In genomic region chr2:26032586-26033269, GRCh38 we compare ENCODE assay signal across 8 cellular contexts. TPM values are rescaled to one million over a fixed set of nuclear protein-coding genes. Genes with fewer than 3 reads are reported as not detected.
A peak's percentile ranks its signal among the peaks of the same experiment; 100 is the strongest.
DNase-seq lines count a peak whose midpoint lies in the region; ATAC-seq, FAIRE-seq and TF ChIP-seq lines count a peak whose summit lies in the region.
"Not testable (repeated sequence)": the region's sequence is repeated elsewhere in the genome, so short reads cannot be mapped to it uniquely, and the experiment has no call there.

No MANE protein-coding gene starts in this region.

- peaks cover 35% of the 10 kb centered on the region for H3K36me3 Mint-ChIP-seq in activated T-cell treated with anti-CD3 and anti-CD28 coated beads, Interleukin-2, amount 50 U/mL, for 24 hours (ENCODE audit: low read depth)
- H3K36me3 Mint-ChIP-seq in effector memory CD8-positive, alpha-beta T cell (ENCODE audit: insufficient read depth), result peaks cover 34% of the 10 kb centered on the region

- H3K4me1 ChIP-seq in MM.1S (ENCODE audit: low read length); kidney (ENCODE audit: control insufficient read depth in 1 of 2, insufficient read depth in 1 of 2, low read depth in 1 of 2, low read length in 2 of 2); parathyroid adenoma: not testable (repeated sequence)
- H3K4me1 ChIP-seq in vagina, result peaks cover 32% of the 10 kb centered on the region

- peak; percentile 8 for ATAC-seq in HG02588 (IDR thresholded peaks at IDR 0.05; ENCODE audit: unreplicated experiment)
- ATAC-seq in effector memory CD8-positive, alpha-beta T cell (replicated peaks), result not testable (repeated sequence)

- not testable (repeated sequence) for H3K36me3 ChIP-seq in MM.1S (replicated peaks; ENCODE audit: insufficient read depth, low read length); kidney (ENCODE audit: control insufficient read depth in 1 of 2, insufficient read depth in 2 of 2, low read length in 2 of 2); parathyroid adenoma (ENCODE audit: control insufficient read depth, insufficient read depth, low read length); vagina

- not testable (repeated sequence) for H3K27me3 Mint-ChIP-seq in activated T-cell treated with anti-CD3 and anti-CD28 coated beads, Interleukin-2, amount 50 U/mL, for 24 hours; effector memory CD8-positive, alpha-beta T cell

- H3K27ac ChIP-seq in MM.1S (ENCODE audit: low read length), result peak overlapping the region; percentile 94
- H3K27ac ChIP-seq in kidney (ENCODE audit: low read depth in 2 of 2, low read length in 2 of 2), result peak overlapping the region; percentile 89 to 96
- peak overlapping the region; percentile 96 for H3K27ac ChIP-seq in parathyroid adenoma
- peak overlapping the region; percentile 95 for H3K27ac ChIP-seq in vagina

- not testable (repeated sequence) for FAIRE-seq in kidney (lab: Jason Lieb, UNC)

- H3K9me3 Mint-ChIP-seq in activated T-cell treated with anti-CD3 and anti-CD28 coated beads, Interleukin-2, amount 50 U/mL, for 24 hours; effector memory CD8-positive, alpha-beta T cell: not testable (repeated sequence)

- not testable (repeated sequence) for TF ChIP-seq CTCF in MM.1S (IDR thresholded peaks at IDR 0.05; ENCODE audit: low read length); kidney (IDR thresholded peaks at IDR 0.05; ENCODE audit: borderline replicate concordance, extremely low read depth, insufficient read depth); parathyroid adenoma (IDR thresholded peaks at IDR 0.05); vagina (IDR thresholded peaks at IDR 0.05)

- peaks cover 28% of the 10 kb centered on the region for H3K4me1 Mint-ChIP-seq in activated T-cell treated with anti-CD3 and anti-CD28 coated beads, Interleukin-2, amount 50 U/mL, for 24 hours (ENCODE audit: low read depth)
- peaks cover 25 to 32% of the 10 kb centered on the region in 2 donors for H3K4me1 Mint-ChIP-seq in effector memory CD8-positive, alpha-beta T cell (ENCODE audit: low read depth in 2 of 2)

- peak overlapping the region; percentile 97 for H2AFZ ChIP-seq in MM.1S (ENCODE audit: low read length)
- H2AFZ ChIP-seq in parathyroid adenoma, result peak overlapping the region; percentile 97

- not testable (repeated sequence) for H3K27me3 ChIP-seq in MM.1S (replicated peaks; ENCODE audit: insufficient read depth, low read length); parathyroid adenoma (ENCODE audit: control insufficient read depth, insufficient read depth, low read length); vagina

- peak overlapping the region; percentile 96 for H3K27ac Mint-ChIP-seq in activated T-cell treated with anti-CD3 and anti-CD28 coated beads, Interleukin-2, amount 50 U/mL, for 24 hours
- H3K27ac Mint-ChIP-seq in effector memory CD8-positive, alpha-beta T cell, result peak overlapping the region; percentile 93 to 95

- not testable (repeated sequence) for H3F3A ChIP-seq in MM.1S (ENCODE audit: insufficient read depth, low read length)

- H4K20me1 ChIP-seq in MM.1S (ENCODE audit: insufficient read depth, low read length), result not testable (repeated sequence)

- H3K4me2 ChIP-seq in MM.1S (ENCODE audit: low read depth, low read length) (peak overlapping the region; percentile 100), parathyroid adenoma (ENCODE audit: low read length) (peak overlapping the region; percentile 100)

- intact Hi-C loops in kidney (cut with DNase I); vagina (cut with DNase I): not testable (repeated sequence)

- H3K4me3 Mint-ChIP-seq in activated T-cell treated with anti-CD3 and anti-CD28 coated beads, Interleukin-2, amount 50 U/mL, for 24 hours, result peak overlapping the region; percentile 96
- H3K4me3 Mint-ChIP-seq in effector memory CD8-positive, alpha-beta T cell, result peak overlapping the region; percentile 88 to 95

- H3K79me2 ChIP-seq in MM.1S (ENCODE audit: low read length) (peaks cover 38% of the 10 kb centered on the region), parathyroid adenoma (peaks cover 30% of the 10 kb centered on the region)

- H3K9me3 ChIP-seq in MM.1S (replicated peaks; ENCODE audit: insufficient read depth, low read length); kidney (ENCODE audit: control insufficient read depth in 1 of 2, low read length in 2 of 2); parathyroid adenoma (ENCODE audit: control insufficient read depth, low read length); vagina: not testable (repeated sequence)

- peak overlapping the region; percentile 87 for H3K9ac ChIP-seq in MM.1S (ENCODE audit: low read length)
- peak overlapping the region; percentile 81 to 97 for H3K9ac ChIP-seq in kidney (ENCODE audit: low read length in 2 of 2)
- H3K9ac ChIP-seq in parathyroid adenoma, result not testable (repeated sequence)

- not testable (repeated sequence) for H3K9me2 ChIP-seq in MM.1S (replicated peaks; ENCODE audit: insufficient read depth, low read length)

- not testable (repeated sequence) for TF ChIP-seq POLR2A in vagina (IDR thresholded peaks at IDR 0.05)

- DNase-seq in MM.1S, result peak; percentile 81
- peak; percentile 32 for DNase-seq in activated T-cell treated with anti-CD3 and anti-CD28 coated beads, Interleukin-2, amount 50 U/mL, for 24 hours
- DNase-seq in effector memory CD8-positive, alpha-beta T cell; kidney; vagina (ENCODE audit: extremely low spot score in 2 of 2): not testable (repeated sequence)

- H3K4me3 ChIP-seq in GM08714 (ENCODE audit: low read length), result peak overlapping the region; percentile 73
- peak overlapping the region; percentile 91 for H3K4me3 ChIP-seq in MM.1S (ENCODE audit: low read length)
- H3K4me3 ChIP-seq in kidney (ENCODE audit: low read length in 2 of 2), result peak overlapping the region; percentile 83 to 96
- peak overlapping the region; percentile 93 for H3K4me3 ChIP-seq in parathyroid adenoma (ENCODE audit: low read depth, low read length)
- H3K4me3 ChIP-seq in vagina, result peak overlapping the region; percentile 83 to 99

RNA-seq across cellular contexts. Expression of gene RAB10, which starts 1.2 kb away (rescaled TPM):
- 122 TPM for total RNA-seq in kidney
- 59.8 TPM for polyA plus RNA-seq in kidney (ENCODE audit: insufficient read depth, low read depth, low replicate concordance)
- 135 TPM for total RNA-seq in vagina

RNA-seq across cellular contexts. Expression of gene KIF3C, which starts 50.4 kb away (rescaled TPM):
- total RNA-seq in kidney (4.8 TPM), vagina (9.3 TPM)
- polyA plus RNA-seq in kidney (ENCODE audit: insufficient read depth, low read depth, low replicate concordance), result 1.9 TPM
